25 cellular contexts compared by ENCODE assay signal in the genomic region with DNA sequence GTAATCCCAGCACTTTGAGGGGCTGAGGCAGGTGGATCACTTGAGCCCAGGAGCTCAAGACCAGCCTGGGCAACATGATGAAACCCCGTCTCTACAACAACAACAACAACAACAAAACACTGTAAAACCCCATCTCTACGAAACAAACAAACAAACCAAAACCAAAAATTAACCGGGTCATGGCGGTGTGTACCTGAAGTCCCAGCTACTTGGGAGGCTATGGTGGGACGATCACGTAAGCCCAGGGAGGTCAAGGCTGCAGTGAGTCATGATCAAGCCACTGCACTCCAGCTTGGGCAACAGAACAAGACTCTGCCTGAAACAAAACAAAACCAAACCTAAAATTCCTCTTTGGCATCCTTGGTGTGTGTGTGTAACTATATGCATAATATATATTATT.
"Had no signal": no experiment of that assay in that cellular context is flagged by ENCODE, and none has a peak within 500 bp of the region (broad histone marks: within the 10 kb centered on the region; RNA-seq: fewer than 3 reads in every experiment).

No MANE protein-coding gene starts in this region.

- DNase-seq: activated CD4-positive, CD25-positive, alpha-beta regulatory T cell; activated CD8-positive, alpha-beta memory T cell treated with anti-CD3 and anti-CD28 coated beads for 24 hours; activated effector memory CD4-positive, alpha-beta T cell treated with anti-CD3 and anti-CD28 coated beads, Interleukin-2, amount 50 U/mL, for 16 hours; amniotic stem cell; central memory CD4-positive, alpha-beta T cell; islet precursor cell; left ventricle myocardium superior; ovary; stimulated activated CD4-positive, alpha-beta T cell treated with anti-CD3 and anti-CD28 coated beads, Interleukin-15, amount 100 ng/mL, for 24 hours; stimulated activated CD4-positive, alpha-beta T cell treated with anti-CD3 and anti-CD28 coated beads, Interleukin-2, amount 100 ng/mL, for 24 hours; stimulated activated naive B cell treated with anti-CD40 and anti-IgM and Interleukin-4, amounts not matched to agents 10 μg/mL and 1 μg/mL and 100 μg/mL, for 72 hours; stomach; thyroid gland; upper lobe of left lung had no signal

- H3K9me3 Mint-ChIP-seq: activated naive CD4-positive, alpha-beta T cell treated with anti-CD3 and anti-CD28 coated beads for 36 hours; activated naive CD8-positive, alpha-beta T cell treated with anti-CD3 and anti-CD28 coated beads for 36 hours; dendritic cell treated with granulocyte-macrophage colony-stimulating factor and Interleukin-4, amounts not matched to agents 40 ng/mL and 50 ng/mL, for 4 days; nephron; stimulated activated naive B cell treated with anti-CD40 and anti-IgM and Interleukin-4, amounts not matched to agents 10 μg/mL and 1 μg/mL and 100 μg/mL, for 72 hours had no signal

- H3K27ac Mint-ChIP-seq: activated CD4-positive, alpha-beta T cell treated with anti-CD3 and anti-CD28 coated beads for 36 hours; activated naive CD4-positive, alpha-beta T cell treated with anti-CD3 and anti-CD28 coated beads for 36 hours; activated naive CD8-positive, alpha-beta T cell treated with anti-CD3 and anti-CD28 coated beads for 36 hours; dendritic cell treated with granulocyte-macrophage colony-stimulating factor and Interleukin-4, amounts not matched to agents 40 ng/mL and 50 ng/mL, for 4 days; nephron; stimulated activated naive B cell treated with anti-CD40 and anti-IgM and Interleukin-4, amounts not matched to agents 10 μg/mL and 1 μg/mL and 100 μg/mL, for 72 hours had no signal

- H3K9me3 ChIP-seq: esophagus muscularis mucosa, neutrophil, ovary, prostate gland, right atrium auricular region, stomach, thyroid gland, upper lobe of left lung had no signal

- H3K27me3 Mint-ChIP-seq: activated CD4-positive, alpha-beta T cell treated with anti-CD3 and anti-CD28 coated beads for 36 hours had no signal

- H3K4me3 Mint-ChIP-seq: activated CD4-positive, alpha-beta T cell treated with anti-CD3 and anti-CD28 coated beads for 36 hours; activated naive CD4-positive, alpha-beta T cell treated with anti-CD3 and anti-CD28 coated beads for 36 hours; activated naive CD8-positive, alpha-beta T cell treated with anti-CD3 and anti-CD28 coated beads for 36 hours; dendritic cell treated with granulocyte-macrophage colony-stimulating factor and Interleukin-4, amounts not matched to agents 40 ng/mL and 50 ng/mL, for 4 days; nephron; stimulated activated naive B cell treated with anti-CD40 and anti-IgM and Interleukin-4, amounts not matched to agents 10 μg/mL and 1 μg/mL and 100 μg/mL, for 72 hours had no signal

- H3K27ac ChIP-seq: esophagus muscularis mucosa, neutrophil, ovary, prostate gland, right atrium auricular region, stomach, thyroid gland, upper lobe of left lung had no signal

- H3K36me3 ChIP-seq: esophagus muscularis mucosa, neutrophil, ovary, prostate gland, right atrium auricular region, stomach, thyroid gland, upper lobe of left lung had no signal

- H3K36me3 Mint-ChIP-seq: activated naive CD8-positive, alpha-beta T cell treated with anti-CD3 and anti-CD28 coated beads for 36 hours; stimulated activated naive B cell treated with anti-CD40 and anti-IgM and Interleukin-4, amounts not matched to agents 10 μg/mL and 1 μg/mL and 100 μg/mL, for 72 hours had no signal

- H3K4me3 ChIP-seq: esophagus muscularis mucosa, ovary, prostate gland, right atrium auricular region, stomach, thyroid gland, upper lobe of left lung had no signal

- H3K4me1 ChIP-seq: esophagus muscularis mucosa, prostate gland, right atrium auricular region, stomach, thyroid gland, upper lobe of left lung had no signal

- FAIRE-seq: astrocyte, frontal cortex had no signal

- H3K4me1 Mint-ChIP-seq: activated naive CD8-positive, alpha-beta T cell treated with anti-CD3 and anti-CD28 coated beads for 36 hours; nephron; stimulated activated naive B cell treated with anti-CD40 and anti-IgM and Interleukin-4, amounts not matched to agents 10 μg/mL and 1 μg/mL and 100 μg/mL, for 72 hours had no signal

- H3K27me3 ChIP-seq: esophagus muscularis mucosa, neutrophil, ovary, right atrium auricular region, thyroid gland, upper lobe of left lung had no signal
